9 cellular contexts compared by ENCODE assay signal in the genomic region with DNA sequence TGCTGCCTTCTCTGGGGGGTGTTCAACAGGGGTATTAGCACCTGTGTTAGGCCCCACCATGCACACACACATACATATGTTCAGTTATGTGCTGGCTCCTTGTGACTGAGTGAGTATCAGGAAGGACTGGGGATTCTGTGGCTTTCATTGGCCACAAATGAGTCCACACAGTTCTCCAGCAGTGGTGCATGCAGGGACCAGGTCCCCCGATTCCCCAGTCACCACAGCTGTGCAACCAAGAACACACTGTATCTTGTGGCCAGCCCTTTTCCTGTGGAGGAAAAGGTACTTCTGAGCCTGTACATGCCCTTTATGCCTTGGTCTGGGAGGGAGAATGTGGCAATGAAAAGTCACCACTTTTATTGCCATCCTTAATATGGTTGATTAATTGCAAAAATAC.
DNase-seq lines count a peak whose midpoint lies in the region; ATAC-seq and TF ChIP-seq lines count a peak whose summit lies in the region.
"Had no signal": no experiment of that assay in that cellular context is flagged by ENCODE, and none has a peak within 500 bp of the region (broad histone marks: within the 10 kb centered on the region; RNA-seq: fewer than 3 reads in every experiment).

No MANE protein-coding gene starts in this region.

- peaks cover 19% of the 10 kb centered on the region for H3K4me1 ChIP-seq in foreskin keratinocyte
- peaks cover 29% of the 10 kb centered on the region for H3K4me1 ChIP-seq in thymus (ENCODE audit: control insufficient read depth, insufficient read depth, low read length)

- H3K27me3 Mint-ChIP-seq in activated naive CD8-positive, alpha-beta T cell treated with anti-CD3 and anti-CD28 coated beads, Interleukin-2, amount 10 ng/mL, durations not matched to agents 7 days and 5 days: no peaks in the 10 kb centered on the region
- no peaks in the 10 kb centered on the region for H3K27me3 Mint-ChIP-seq in activated naive CD8-positive, alpha-beta T cell treated with anti-CD3 and anti-CD28 coated beads for 36 hours

- POLR2A ChIA-PET in activated naive CD8-positive, alpha-beta T cell treated with anti-CD3 and anti-CD28 coated beads, Interleukin-2, amount 10 ng/mL, durations not matched to agents 7 days and 5 days (lab: Charles Lee): no interaction called here
- POLR2A ChIA-PET in RWPE1 (lab: Yijun Ruan, JAX; ENCODE audit: low non-redundant PET): interaction anchor here (0.9 to 1.9 kb wide), 4 partner anchors 10 to 97 kb away, joined by 5 to 19 read pairs (median 7); a partner anchor contains a TSS

- TF ChIP-seq POLR2A in GM18505 (IDR thresholded peaks at IDR 0.05; ENCODE audit: borderline replicate concordance, extremely low read depth, insufficient read depth, insufficient read length): no peak

- no peaks in the 10 kb centered on the region for H3K27me3 ChIP-seq in foreskin keratinocyte
- no peaks in the 10 kb centered on the region for H3K27me3 ChIP-seq in thymus (ENCODE audit: control insufficient read depth, insufficient read depth)

- no peak overlapping the region for H3K4me3 Mint-ChIP-seq in activated naive CD8-positive, alpha-beta T cell treated with anti-CD3 and anti-CD28 coated beads, Interleukin-2, amount 10 ng/mL, durations not matched to agents 7 days and 5 days
- H3K4me3 Mint-ChIP-seq in activated naive CD8-positive, alpha-beta T cell treated with anti-CD3 and anti-CD28 coated beads for 36 hours: no peak overlapping the region
- H3K4me3 Mint-ChIP-seq: dendritic cell treated with granulocyte-macrophage colony-stimulating factor and Interleukin-4, amounts not matched to agents 40 ng/mL and 50 ng/mL, for 4 days had no signal

- no peak for DNase-seq in activated naive CD8-positive, alpha-beta T cell treated with anti-CD3 and anti-CD28 coated beads, Interleukin-2, amount 10 ng/mL, durations not matched to agents 7 days and 5 days
- no peak for DNase-seq in activated naive CD8-positive, alpha-beta T cell treated with anti-CD3 and anti-CD28 coated beads for 36 hours
- no peak for DNase-seq in RWPE1 (ENCODE audit: low spot score)
- DNase-seq in foreskin keratinocyte: no peak
- no peak for DNase-seq in GM03348 (ENCODE audit: low spot score)

- WGBS in thymus: 16% methylated on average over 1 of the region's 1 CpG

- H3K9me3 Mint-ChIP-seq in activated naive CD8-positive, alpha-beta T cell treated with anti-CD3 and anti-CD28 coated beads, Interleukin-2, amount 10 ng/mL, durations not matched to agents 7 days and 5 days: no peaks in the 10 kb centered on the region
- H3K9me3 Mint-ChIP-seq in activated naive CD8-positive, alpha-beta T cell treated with anti-CD3 and anti-CD28 coated beads for 36 hours: no peaks in the 10 kb centered on the region
- H3K9me3 Mint-ChIP-seq: dendritic cell treated with granulocyte-macrophage colony-stimulating factor and Interleukin-4, amounts not matched to agents 40 ng/mL and 50 ng/mL, for 4 days had no signal

- TF ChIP-seq CTCF in RWPE1 (conservative IDR thresholded peaks at IDR 0.05; ENCODE audit: low read depth): no peak
- no peak for TF ChIP-seq CTCF in foreskin keratinocyte (conservative IDR thresholded peaks at IDR 0.05)

- H3K36me3 ChIP-seq in thymus (ENCODE audit: control insufficient read depth, insufficient read depth): no peaks in the 10 kb centered on the region

- no peaks in the 10 kb centered on the region for H3K36me3 Mint-ChIP-seq in activated naive CD8-positive, alpha-beta T cell treated with anti-CD3 and anti-CD28 coated beads, Interleukin-2, amount 10 ng/mL, durations not matched to agents 7 days and 5 days
- peaks cover 1% of the 10 kb centered on the region for H3K36me3 Mint-ChIP-seq in activated naive CD8-positive, alpha-beta T cell treated with anti-CD3 and anti-CD28 coated beads for 36 hours

- CTCF ChIA-PET in RWPE1 (lab: Yijun Ruan, JAX): interaction anchor here (0.8 to 1.3 kb wide), 2 partner anchors 8 to 74 kb away, joined by 3 to 6 read pairs; a partner anchor contains a TSS

- no peak overlapping the region for H3K4me3 ChIP-seq in thymus (ENCODE audit: low read length)

- no peak overlapping the region for H3K27ac Mint-ChIP-seq in activated naive CD8-positive, alpha-beta T cell treated with anti-CD3 and anti-CD28 coated beads, Interleukin-2, amount 10 ng/mL, durations not matched to agents 7 days and 5 days
- H3K27ac Mint-ChIP-seq in activated naive CD8-positive, alpha-beta T cell treated with anti-CD3 and anti-CD28 coated beads for 36 hours: no peak overlapping the region
- H3K27ac Mint-ChIP-seq: dendritic cell treated with granulocyte-macrophage colony-stimulating factor and Interleukin-4, amounts not matched to agents 40 ng/mL and 50 ng/mL, for 4 days had no signal

- ATAC-seq in activated naive CD8-positive, alpha-beta T cell treated with anti-CD3 and anti-CD28 coated beads, Interleukin-2, amount 10 ng/mL, durations not matched to agents 7 days and 5 days (ENCODE audit: low read depth): peak; percentile 55
- no peak for ATAC-seq in foreskin keratinocyte
- ATAC-seq in HG03354 (IDR thresholded peaks at IDR 0.05; ENCODE audit: poor library complexity, severe bottlenecking, unreplicated experiment): no peak
- ATAC-seq in GM18505 (IDR thresholded peaks at IDR 0.05; ENCODE audit: unreplicated experiment): no peak

- peaks cover 22% of the 10 kb centered on the region for H3K4me1 Mint-ChIP-seq in activated naive CD8-positive, alpha-beta T cell treated with anti-CD3 and anti-CD28 coated beads, Interleukin-2, amount 10 ng/mL, durations not matched to agents 7 days and 5 days
- peaks cover 28% of the 10 kb centered on the region for H3K4me1 Mint-ChIP-seq in activated naive CD8-positive, alpha-beta T cell treated with anti-CD3 and anti-CD28 coated beads for 36 hours

- no peaks in the 10 kb centered on the region for H3K9me3 ChIP-seq in thymus (ENCODE audit: control insufficient read depth)

- H3K27ac ChIP-seq in RWPE1 (peak overlapping the region; percentile 93), foreskin keratinocyte (peak overlapping the region; percentile 96), thymus (ENCODE audit: low read depth) (peak overlapping the region; percentile 46)

Comparison
In these comparisons a context has a peak if more than half of its experiments do, and no peak if none do; other contexts are left out.
1. H3K27ac ChIP-seq: peak in every context shown above with its lines; median percentile 96 in foreskin keratinocyte; 93 in RWPE1; 46 in thymus.